Comparison of ENCODE assay signal across 22 cellular contexts in the genomic region with DNA sequence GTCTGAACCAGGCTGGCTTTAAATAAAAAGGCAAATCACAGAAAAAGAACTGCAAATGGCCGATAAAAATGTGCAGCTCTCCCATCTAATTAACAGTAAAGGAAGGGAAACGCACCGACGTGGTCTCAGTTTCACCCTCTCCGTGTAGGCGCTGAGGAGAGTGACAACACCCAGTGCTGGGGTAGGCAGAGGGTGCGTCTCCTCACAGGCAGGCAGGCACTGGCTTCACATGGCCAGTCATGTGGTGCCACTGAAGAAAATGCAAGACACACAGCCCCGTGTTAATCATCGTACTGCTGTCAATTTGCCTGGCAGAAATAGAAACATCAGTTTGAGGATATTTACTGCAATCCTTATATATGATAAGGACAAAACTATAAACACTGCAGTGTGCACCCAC.
"Had no signal": no experiment of that assay in that cellular context is flagged by ENCODE, and none has a peak within 500 bp of the region (broad histone marks: within the 10 kb centered on the region; RNA-seq: fewer than 3 reads in every experiment).

No MANE protein-coding gene starts in this region.

- H3K9me3 Mint-ChIP-seq: activated CD4-positive, alpha-beta T cell treated with anti-CD3 and anti-CD28 coated beads, Interleukin-2, amount 10 ng/mL, durations not matched to agents 7 days and 5 days; activated naive CD4-positive, alpha-beta T cell treated with anti-CD3 and anti-CD28 coated beads, Interleukin-2, amount 10 ng/mL, durations not matched to agents 7 days and 5 days; activated naive CD8-positive, alpha-beta T cell treated with anti-CD3 and anti-CD28 coated beads, Interleukin-2, amount 50 U/mL, for 24 hours; activated T-cell treated with anti-CD3 and anti-CD28 coated beads, Interleukin-2, amount 50 U/mL, for 4 hours; naive B cell; neural progenitor cell had no signal

- H3K9me3 ChIP-seq: colonic mucosa, mucosa of descending colon, thyroid gland had no signal

- H3K36me3 ChIP-seq: brain microvascular endothelial cell, colonic mucosa, neural progenitor cell, thyroid gland had no signal

- H3K27ac Mint-ChIP-seq: activated CD4-positive, alpha-beta T cell treated with anti-CD3 and anti-CD28 coated beads, Interleukin-2, amount 10 ng/mL, durations not matched to agents 7 days and 5 days; activated CD8-positive, alpha-beta T cell treated with anti-CD3 and anti-CD28 coated beads, Interleukin-2, amount 10 ng/mL, durations not matched to agents 7 days and 5 days; activated naive CD4-positive, alpha-beta T cell treated with anti-CD3 and anti-CD28 coated beads, Interleukin-2, amount 10 ng/mL, durations not matched to agents 7 days and 5 days; activated naive CD8-positive, alpha-beta T cell treated with anti-CD3 and anti-CD28 coated beads, Interleukin-2, amount 50 U/mL, for 24 hours; neural progenitor cell had no signal

- H3K4me1 ChIP-seq: neural progenitor cell, thyroid gland had no signal

- H3K4me3 ChIP-seq: colonic mucosa, mucosa of descending colon, neural progenitor cell, thyroid gland had no signal

- H3K27me3 Mint-ChIP-seq: activated CD4-positive, alpha-beta T cell treated with anti-CD3 and anti-CD28 coated beads, Interleukin-2, amount 10 ng/mL, durations not matched to agents 7 days and 5 days; activated naive CD4-positive, alpha-beta T cell treated with anti-CD3 and anti-CD28 coated beads, Interleukin-2, amount 10 ng/mL, durations not matched to agents 7 days and 5 days; activated naive CD8-positive, alpha-beta T cell treated with anti-CD3 and anti-CD28 coated beads, Interleukin-2, amount 50 U/mL, for 24 hours; naive B cell had no signal

- H3K4me1 Mint-ChIP-seq: activated CD4-positive, alpha-beta T cell treated with anti-CD3 and anti-CD28 coated beads, Interleukin-2, amount 10 ng/mL, durations not matched to agents 7 days and 5 days; activated naive CD4-positive, alpha-beta T cell treated with anti-CD3 and anti-CD28 coated beads, Interleukin-2, amount 10 ng/mL, durations not matched to agents 7 days and 5 days; activated naive CD8-positive, alpha-beta T cell treated with anti-CD3 and anti-CD28 coated beads, Interleukin-2, amount 50 U/mL, for 24 hours; naive B cell had no signal

- H3K4me3 Mint-ChIP-seq: activated CD4-positive, alpha-beta T cell treated with anti-CD3 and anti-CD28 coated beads, Interleukin-2, amount 10 ng/mL, durations not matched to agents 7 days and 5 days; activated CD8-positive, alpha-beta T cell treated with anti-CD3 and anti-CD28 coated beads, Interleukin-2, amount 10 ng/mL, durations not matched to agents 7 days and 5 days; activated naive CD4-positive, alpha-beta T cell treated with anti-CD3 and anti-CD28 coated beads, Interleukin-2, amount 10 ng/mL, durations not matched to agents 7 days and 5 days; activated naive CD8-positive, alpha-beta T cell treated with anti-CD3 and anti-CD28 coated beads, Interleukin-2, amount 50 U/mL, for 24 hours; activated T-cell treated with anti-CD3 and anti-CD28 coated beads, Interleukin-2, amount 50 U/mL, for 4 hours; naive B cell; neural progenitor cell had no signal

- H3K36me3 Mint-ChIP-seq: activated naive CD4-positive, alpha-beta T cell treated with anti-CD3 and anti-CD28 coated beads, Interleukin-2, amount 10 ng/mL, durations not matched to agents 7 days and 5 days had no signal

- DNase-seq: activated CD4-positive, alpha-beta T cell treated with anti-CD3 and anti-CD28 coated beads, Interleukin-2, amount 10 ng/mL, durations not matched to agents 7 days and 5 days; activated CD8-positive, alpha-beta T cell treated with anti-CD3 and anti-CD28 coated beads, Interleukin-2, amount 10 ng/mL, durations not matched to agents 7 days and 5 days; activated naive CD4-positive, alpha-beta T cell treated with anti-CD3 and anti-CD28 coated beads, Interleukin-2, amount 10 ng/mL, durations not matched to agents 7 days and 5 days; activated naive CD8-positive, alpha-beta T cell treated with anti-CD3 and anti-CD28 coated beads, Interleukin-2, amount 50 U/mL, for 24 hours; activated T-cell treated with anti-CD3 and anti-CD28 coated beads, Interleukin-2, amount 50 U/mL, for 4 hours; anterior cingulate cortex; brain microvascular endothelial cell; central memory CD4-positive, alpha-beta T cell; colonic mucosa; foreskin melanocyte; kidney; left ventricle myocardium superior; mesenchymal stem cell; mucosa of descending colon; naive B cell; stimulated activated CD4-positive, alpha-beta T cell treated with anti-CD3 and anti-CD28 coated beads, Interleukin-2, amount 100 ng/mL, for 24 hours; stimulated activated naive CD4-positive, alpha-beta T cell treated with Interleukin-2 at 50 U/mL for 16 hours; T-helper 1 cell; T1000; thyroid gland had no signal

- H3K27me3 ChIP-seq: brain microvascular endothelial cell, colonic mucosa, neural progenitor cell, thyroid gland had no signal

- H3K27ac ChIP-seq: brain microvascular endothelial cell, colonic mucosa, neural progenitor cell, thyroid gland had no signal

- ATAC-seq: activated CD4-positive, CD25-positive, alpha-beta regulatory T cell treated with anti-CD3 and anti-CD28 coated beads, Interleukin-2, amount 50 U/mL, for 24 hours; activated CD8-positive, alpha-beta T cell treated with anti-CD3 and anti-CD28 coated beads, Interleukin-2, amount 10 ng/mL, durations not matched to agents 7 days and 5 days; activated naive CD8-positive, alpha-beta T cell treated with anti-CD3 and anti-CD28 coated beads, Interleukin-2, amount 50 U/mL, for 24 hours; activated T-cell treated with anti-CD3 and anti-CD28 coated beads, Interleukin-2, amount 50 U/mL, for 4 hours; left ventricle myocardium superior; mucosa of descending colon had no signal
